8 cellular contexts compared by ENCODE assay signal in the genomic region with DNA sequence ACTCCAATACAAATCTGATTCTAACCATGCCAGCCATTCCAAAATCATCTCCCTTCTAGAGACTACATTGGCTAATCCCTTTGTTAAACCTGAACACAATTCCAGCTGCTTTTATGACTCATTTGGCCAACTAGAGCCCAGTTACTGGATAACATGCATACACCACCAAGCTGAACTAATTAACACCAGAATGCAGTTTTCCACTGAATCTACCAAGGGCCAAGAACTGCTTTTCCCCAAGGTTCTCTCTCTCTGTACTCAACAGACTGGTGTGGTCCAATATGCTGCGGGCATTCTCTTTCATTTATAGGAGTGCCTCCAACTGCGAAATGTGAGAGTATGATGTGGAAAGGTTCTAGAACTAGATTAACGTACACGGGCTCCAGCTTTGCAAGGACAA. TPM values are rescaled to one million over a fixed set of nuclear protein-coding genes. Genes with fewer than 3 reads are reported as not detected.
DNase-seq lines count a peak whose midpoint lies in the region; TF ChIP-seq lines count a peak whose summit lies in the region.

No MANE protein-coding gene starts in this region.

- DNase-seq in NCI-H2171 treated with DMSO at 0.1 percent for 48 hours (lab: John Stamatoyannopoulos, UW) (peak; percentile 35), NCI-H2171 (lab: John Stamatoyannopoulos, UW) (no peak), Peyer's patch (no peak), epithelial cell of prostate (ENCODE audit: low read depth, low spot score) (no peak), nephron progenitor cell (no peak), SKM-1 (lab: John Stamatoyannopoulos, UW; ENCODE audit: unreplicated experiment) (no peak), CD1c-positive myeloid dendritic cell (ENCODE audit: extremely low spot score) (no peak)
- DNase-seq in effector CD4-positive, alpha-beta T cell, result no peak

- peaks cover 63% of the 10 kb centered on the region for H3K4me1 Mint-ChIP-seq in nephron progenitor cell

- peaks cover 0 to 44% (median 6%) of the 10 kb centered on the region in 4 donors for H3K4me1 ChIP-seq in Peyer's patch

- peaks cover 28% of the 10 kb centered on the region for H3K36me3 Mint-ChIP-seq in nephron progenitor cell (ENCODE audit: low read depth)

- H3K27me3 Mint-ChIP-seq in nephron progenitor cell (ENCODE audit: low read depth, poor library complexity), result no peaks in the 10 kb centered on the region

- no peaks in the 10 kb centered on the region for H3K9me3 Mint-ChIP-seq in nephron progenitor cell

- H3K27ac ChIP-seq in Peyer's patch (peak overlapping the region; percentile 54 to 78 (median 66)), epithelial cell of prostate (peak overlapping the region; percentile 69)

- no peak for TF ChIP-seq POLR2A in Peyer's patch (IDR thresholded peaks at IDR 0.05)

- peak overlapping the region; percentile 58 to 76 (median 66) for H3K4me3 ChIP-seq in Peyer's patch

- H3K36me3 ChIP-seq in Peyer's patch, result no peaks in the 10 kb centered on the region

- H3K4me3 Mint-ChIP-seq in nephron progenitor cell, result peak overlapping the region; percentile 92

- no peak overlapping the region for H3K27ac Mint-ChIP-seq in nephron progenitor cell

- H3K27me3 ChIP-seq in Peyer's patch, result no peaks in the 10 kb centered on the region

- no peak for TF ChIP-seq CTCF in Peyer's patch (IDR thresholded peaks at IDR 0.05)
- no peak for TF ChIP-seq CTCF in nephron progenitor cell (IDR thresholded peaks at IDR 0.05)

- H3K9me3 ChIP-seq in Peyer's patch, result no peaks in the 10 kb centered on the region

RNA-seq across cellular contexts. Expression of gene CHSY1, which starts 1.5 kb away (rescaled TPM):
- total RNA-seq in Peyer's patch, result 10 to 100 TPM in 1 of 4 donors, 1 to 10 TPM in 3; 8.1 to 31.4 (median 9.3) TPM

RNA-seq across cellular contexts. Expression of gene SELENOS, which starts 27.0 kb away (rescaled TPM):
- 100 to 1,000 TPM in 2 of 4 donors, 10 to 100 TPM in 2; 14.0 to 119 (median 103) TPM for total RNA-seq in Peyer's patch

RNA-seq across cellular contexts. Expression of gene SNRPA1, which starts 44.7 kb away (rescaled TPM):
- 10 to 100 TPM; 36.4 to 80.0 (median 50.4) TPM for total RNA-seq in Peyer's patch
